Comparison of ENCODE assay signal across 21 cellular contexts in the genomic region with DNA sequence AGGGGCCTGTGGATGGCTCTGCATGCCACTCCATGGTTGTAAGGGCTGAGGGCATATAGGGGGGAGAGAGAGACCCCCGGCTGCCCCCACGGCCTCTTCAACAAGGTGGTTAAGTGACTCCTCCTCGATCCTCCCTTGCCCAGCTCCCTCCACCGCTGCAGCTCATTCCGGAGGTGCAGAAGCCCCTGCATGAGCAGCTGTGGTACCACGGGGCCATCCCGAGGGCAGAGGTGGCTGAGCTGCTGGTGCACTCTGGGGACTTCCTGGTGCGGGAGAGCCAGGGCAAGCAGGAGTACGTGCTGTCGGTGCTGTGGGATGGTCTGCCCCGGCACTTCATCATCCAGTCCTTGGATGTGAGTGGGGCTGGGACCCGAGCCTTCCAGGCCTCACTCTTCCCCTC.
"Had no signal": no experiment of that assay in that cellular context is flagged by ENCODE, and none has a peak within 500 bp of the region (broad histone marks: within the 10 kb centered on the region; RNA-seq: fewer than 3 reads in every experiment).

No MANE protein-coding gene starts in this region.

- H3K27ac ChIP-seq: neutrophil, prostate gland, right atrium auricular region, skin epidermis, thoracic aorta, transverse colon, upper lobe of right lung, uterus had no signal

- H3K4me1 ChIP-seq: prostate gland, uterus had no signal

- H3K4me3 ChIP-seq: lung, prostate gland, right atrium auricular region, skin epidermis, thoracic aorta, transverse colon, upper lobe of right lung, uterus had no signal

- H3K9me3 Mint-ChIP-seq: immature natural killer cell; memory B cell; natural killer cell; stimulated activated naive CD8-positive, alpha-beta T cell treated with anti-CD3 and anti-CD28 coated beads, Interleukin-15, Interleukin-2, amounts not matched to agents 100 ng/mL and 50 ng/mL, for 24 hours had no signal

- H3K4me3 Mint-ChIP-seq: immature natural killer cell; memory B cell; natural killer cell; stimulated activated naive B cell treated with anti-CD40 and anti-IgM and Interleukin-4, amounts not matched to agents 10 μg/mL and 1 μg/mL and 100 μg/mL, for 72 hours; stimulated activated naive CD8-positive, alpha-beta T cell treated with anti-CD3 and anti-CD28 coated beads, Interleukin-15, Interleukin-2, amounts not matched to agents 100 ng/mL and 50 ng/mL, for 24 hours had no signal

- ATAC-seq: natural killer cell; stimulated activated naive B cell treated with anti-CD40 and anti-IgM and Interleukin-4, amounts not matched to agents 10 μg/mL and 1 μg/mL and 100 μg/mL, for 72 hours; upper lobe of right lung had no signal

- H3K27me3 ChIP-seq: dorsolateral prefrontal cortex, neutrophil, right atrium auricular region, transverse colon, upper lobe of right lung, uterus had no signal

- H3K36me3 Mint-ChIP-seq: natural killer cell had no signal

- H3K9me3 ChIP-seq: neutrophil, prostate gland, right atrium auricular region, thoracic aorta, transverse colon, upper lobe of right lung, uterus had no signal

- H3K36me3 ChIP-seq: transverse colon, uterus had no signal

- H3K27me3 Mint-ChIP-seq: memory B cell; stimulated activated naive B cell treated with anti-CD40 and anti-IgM and Interleukin-4, amounts not matched to agents 10 μg/mL and 1 μg/mL and 100 μg/mL, for 72 hours; stimulated activated naive CD8-positive, alpha-beta T cell treated with anti-CD3 and anti-CD28 coated beads, Interleukin-15, Interleukin-2, amounts not matched to agents 100 ng/mL and 50 ng/mL, for 24 hours had no signal

- DNase-seq: cortex of kidney; dorsolateral prefrontal cortex; effector CD4-positive, alpha-beta T cell; hypothalamus; immature natural killer cell; islet precursor cell; natural killer cell; stimulated activated CD4-positive, alpha-beta T cell treated with anti-CD3 and anti-CD28 coated beads, Interleukin-15, amount 100 ng/mL, for 24 hours; stimulated activated CD4-positive, alpha-beta T cell treated with anti-CD3 and anti-CD28 coated beads, Interleukin-2, amount 100 ng/mL, for 48 hours; stimulated activated naive B cell treated with anti-CD40 and anti-IgM and Interleukin-4, amounts not matched to agents 10 μg/mL and 1 μg/mL and 100 μg/mL, for 72 hours; transverse colon; uterus had no signal

- H3K27ac Mint-ChIP-seq: immature natural killer cell; memory B cell; natural killer cell; stimulated activated naive B cell treated with anti-CD40 and anti-IgM and Interleukin-4, amounts not matched to agents 10 μg/mL and 1 μg/mL and 100 μg/mL, for 72 hours; stimulated activated naive CD8-positive, alpha-beta T cell treated with anti-CD3 and anti-CD28 coated beads, Interleukin-15, Interleukin-2, amounts not matched to agents 100 ng/mL and 50 ng/mL, for 24 hours had no signal
